1 cellular context compared by ENCODE assay signal in the genomic region with DNA sequence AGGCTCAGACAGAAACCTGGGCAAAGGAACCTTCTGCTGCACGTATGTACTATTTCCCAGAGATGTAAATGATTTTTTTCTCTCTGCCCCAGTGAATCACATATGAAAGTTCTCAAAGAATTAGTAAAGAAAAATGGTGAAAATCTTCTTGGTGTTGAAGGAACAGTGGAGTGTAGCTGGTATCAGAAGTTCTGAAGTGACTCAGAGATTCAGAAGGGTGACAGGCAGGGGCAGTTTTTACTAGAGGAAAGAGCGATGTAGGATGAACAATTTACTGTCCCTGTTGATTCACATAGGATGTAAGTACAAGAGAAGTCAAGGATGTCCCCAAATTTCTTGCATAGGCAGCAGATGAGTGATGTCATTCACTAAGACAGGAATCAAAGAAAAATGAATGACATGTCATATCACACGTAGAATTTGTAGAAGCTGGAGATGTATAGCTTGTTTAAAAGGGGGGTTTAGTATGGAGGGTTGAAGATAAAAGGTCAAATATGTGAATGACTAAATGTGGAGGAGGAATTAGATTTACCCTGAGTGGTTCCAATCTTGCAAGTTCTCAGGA.
TF ChIP-seq lines count a peak whose summit lies in the region.

No MANE protein-coding gene starts in this region.

TF ChIP-seq in HEK293, 187 proteins besides CTCF, POLR2A, EP300 and RAD21 (continued from another document):
- TF ChIP-seq, protein P1, sequence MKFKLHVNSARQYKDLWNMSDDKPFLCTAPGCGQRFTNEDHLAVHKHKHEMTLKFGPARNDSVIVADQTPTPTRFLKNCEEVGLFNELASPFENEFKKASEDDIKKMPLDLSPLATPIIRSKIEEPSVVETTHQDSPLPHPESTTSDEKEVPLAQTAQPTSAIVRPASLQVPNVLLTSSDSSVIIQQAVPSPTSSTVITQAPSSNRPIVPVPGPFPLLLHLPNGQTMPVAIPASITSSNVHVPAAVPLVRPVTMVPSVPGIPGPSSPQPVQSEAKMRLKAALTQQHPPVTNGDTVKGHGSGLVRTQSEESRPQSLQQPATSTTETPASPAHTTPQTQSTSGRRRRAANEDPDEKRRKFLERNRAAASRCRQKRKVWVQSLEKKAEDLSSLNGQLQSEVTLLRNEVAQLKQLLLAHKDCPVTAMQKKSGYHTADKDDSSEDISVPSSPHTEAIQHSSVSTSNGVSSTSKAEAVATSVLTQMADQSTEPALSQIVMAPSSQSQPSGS (tag by site-specific recombination; IDR thresholded peaks at IDR 0.05; ENCODE audit: low read depth), result peak; percentile 81
- no peak for TF ChIP-seq ZNF560 (tag by site-specific recombination; IDR thresholded peaks at IDR 0.05; ENCODE audit: borderline replicate concordance)
